ENCODE assay signal across 8 cellular contexts in genomic region chr9:33044162-33044673, GRCh38. TPM values are rescaled to one million over a fixed set of nuclear protein-coding genes. Genes with fewer than 3 reads are reported as not detected.
DNase-seq lines count a peak whose midpoint lies in the region; ATAC-seq and TF ChIP-seq lines count a peak whose summit lies in the region.

No MANE protein-coding gene starts in this region.

- TF ChIP-seq CTCF in GM10266 (IDR thresholded peaks at IDR 0.05; ENCODE audit: control insufficient read depth, insufficient read depth, low read depth, missing control alignments): no peak
- TF ChIP-seq CTCF in astrocyte of the spinal cord (IDR thresholded peaks at IDR 0.05; ENCODE audit: low read depth, low read length): no peak
- no peak for TF ChIP-seq CTCF in hepatocyte (IDR thresholded peaks at IDR 0.05; ENCODE audit: poor library complexity)

- no peaks in the 10 kb centered on the region for H3K79me2 ChIP-seq in hepatocyte

- peak; percentile 76 for ATAC-seq in HG02610 (IDR thresholded peaks at IDR 0.05; ENCODE audit: unreplicated experiment)

- DNase-seq in GM10266 (ENCODE audit: extremely low spot score) (peak; percentile 79), NCI-H1436 treated with DMSO at 0.1 percent for 48 hours (lab: John Stamatoyannopoulos, UW) (peak; percentile 81), T-helper 22 cell (ENCODE audit: low read depth) (peak; percentile 52), astrocyte of the spinal cord (ENCODE audit: low read depth, low spot score) (peak; percentile 95), hepatocyte (ENCODE audit: low spot score) (peak; percentile 91), putamen (ENCODE audit: low spot score) (peak; percentile 84), cortex of kidney (lab: John Stamatoyannopoulos, UW) (no peak)

- H3K4me2 ChIP-seq in hepatocyte: peak overlapping the region; percentile 85

- H3K27ac ChIP-seq in hepatocyte: peak overlapping the region; percentile 89

- H3K4me3 ChIP-seq in astrocyte of the spinal cord (ENCODE audit: low read depth, low read length): peak overlapping the region; percentile 61
- H3K4me3 ChIP-seq in hepatocyte: peak overlapping the region; percentile 68

- H3K36me3 ChIP-seq in hepatocyte (replicated peaks; ENCODE audit: insufficient read depth, low read depth): no peaks in the 10 kb centered on the region

- peak overlapping the region; percentile 60 for H2AFZ ChIP-seq in hepatocyte

- WGBS in hepatocyte (ENCODE audit: low lambda C conversion rate, missing lambda C conversion rate): under 1% methylated on average over 40 of the region's 41 CpGs

- H3K4me1 ChIP-seq in hepatocyte (ENCODE audit: insufficient read depth): no peaks in the 10 kb centered on the region

- no peaks in the 10 kb centered on the region for H3K9me3 ChIP-seq in hepatocyte (ENCODE audit: low read depth)

- in situ Hi-C loops in astrocyte of the spinal cord (cut with HindIII; ENCODE audit: low sequenced_read_pairs): no loop called here

- H4K20me1 ChIP-seq in hepatocyte (ENCODE audit: insufficient read depth, poor library complexity, severe bottlenecking): no peaks in the 10 kb centered on the region

- no peaks in the 10 kb centered on the region for H3K9me2 ChIP-seq in hepatocyte (replicated peaks; ENCODE audit: insufficient read depth)

- H3K27me3 ChIP-seq in hepatocyte: no peaks in the 10 kb centered on the region

RNA-seq across cellular contexts. Expression of gene DNAJA1, which starts 19.1 kb away (rescaled TPM):
- 171 and 185 TPM in 2 replicates for total RNA-seq in hepatocyte
- polyA plus RNA-seq in hepatocyte: 163 and 173 TPM in 2 replicates

RNA-seq across cellular contexts. Expression of gene SMU1, which starts 32.3 kb away (rescaled TPM):
- total RNA-seq in hepatocyte: 21.8 and 25.1 TPM in 2 replicates
- 15.8 and 17.8 TPM in 2 replicates for polyA plus RNA-seq in hepatocyte

RNA-seq across cellular contexts. Expression of gene APTX, which starts 42.8 kb away (rescaled TPM):
- total RNA-seq in hepatocyte: 31.2 and 40.9 TPM in 2 replicates
- 31.5 and 32.6 TPM in 2 replicates for polyA plus RNA-seq in hepatocyte
